In the genomic region with DNA sequence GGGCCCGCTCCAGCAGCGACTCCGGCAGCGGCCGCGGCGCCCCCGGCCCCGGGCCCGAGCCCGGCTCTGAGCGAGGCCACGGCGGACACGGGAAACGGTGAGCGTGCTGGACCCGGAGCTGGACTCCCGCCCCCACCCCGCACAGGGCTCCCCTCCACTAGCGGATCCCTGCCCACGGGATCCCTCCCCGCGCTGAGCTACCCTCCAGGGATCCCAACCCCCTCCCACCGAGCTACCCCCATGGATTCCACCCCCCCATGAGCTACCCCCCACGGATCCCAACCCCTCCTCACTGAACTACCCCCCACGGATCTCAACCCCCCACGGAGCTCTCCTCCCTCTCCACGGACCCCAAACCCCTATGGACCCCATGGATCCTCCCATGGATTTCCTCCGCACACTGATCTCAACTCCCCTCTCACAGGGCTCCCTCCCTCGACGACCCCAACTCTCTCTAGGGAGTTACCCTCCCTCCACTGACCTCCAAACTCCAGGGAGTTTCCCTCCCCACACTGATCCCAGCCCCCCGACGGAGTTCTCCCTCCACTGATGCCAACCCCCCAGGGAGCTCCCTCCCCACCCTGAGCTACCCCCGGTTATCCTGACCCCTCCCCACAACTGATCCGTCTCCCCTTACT, we compare ENCODE assay signal across 10 cellular contexts. TPM values are rescaled to one million over a fixed set of nuclear protein-coding genes. Genes with fewer than 3 reads are reported as not detected.
A peak's percentile ranks its signal among the peaks of the same experiment; 100 is the strongest.
DNase-seq lines count a peak whose midpoint lies in the region; ATAC-seq and TF ChIP-seq lines count a peak whose summit lies in the region.
"Had no signal": no experiment of that assay in that cellular context is flagged by ENCODE, and none has a peak within 500 bp of the region (broad histone marks: within the 10 kb centered on the region; RNA-seq: fewer than 3 reads in every experiment).

No MANE protein-coding gene starts in this region.

- H3K4me3 Mint-ChIP-seq in activated CD4-positive, alpha-beta memory T cell treated with anti-CD3 and anti-CD28 coated beads for 36 hours = peak overlapping the region; percentile 46

- H3K36me3 ChIP-seq in GM23248 (ENCODE audit: low read depth) = no peaks in the 10 kb centered on the region
- no peaks in the 10 kb centered on the region for H3K36me3 ChIP-seq in upper lobe of right lung

- in situ Hi-C loops in GM23248 (cut with MboI) = no loop called here

- H3K27ac Mint-ChIP-seq in activated CD4-positive, alpha-beta memory T cell treated with anti-CD3 and anti-CD28 coated beads for 36 hours = no peak overlapping the region
- H3K27ac Mint-ChIP-seq: activated CD8-positive, alpha-beta memory T cell treated with anti-CD3 and anti-CD28 coated beads, Interleukin-2, amount 10 ng/mL, durations not matched to agents 7 days and 5 days had no signal

- CTCF ChIA-PET in activated CD4-positive, alpha-beta memory T cell treated with anti-CD3 and anti-CD28 coated beads for 36 hours (lab: Charles Lee) = interaction anchor here (1.6 to 2.6 kb wide), 3 partner anchors 10 to 105 kb away, joined by 5 to 17 read pairs (median 8); no protein-coding TSS in a partner anchor

- no peaks in the 10 kb centered on the region for H3K9me3 ChIP-seq in GM23248 (ENCODE audit: low read depth)
- no peaks in the 10 kb centered on the region for H3K9me3 ChIP-seq in upper lobe of right lung

- POLR2A ChIA-PET in activated CD4-positive, alpha-beta memory T cell treated with anti-CD3 and anti-CD28 coated beads for 36 hours (lab: Charles Lee) = no interaction called here

- TF ChIP-seq CTCF in fibroblast of pulmonary artery (IDR thresholded peaks at IDR 0.05; ENCODE audit: low read length, missing control alignments) = no peak
- TF ChIP-seq CTCF in upper lobe of right lung (IDR thresholded peaks at IDR 0.05) = no peak

- no peaks in the 10 kb centered on the region for H3K9me2 ChIP-seq in GM23248 (ENCODE audit: insufficient read depth)

- H2AFZ ChIP-seq in GM23248 = no peak overlapping the region

- H3K4me1 ChIP-seq in GM23248 (ENCODE audit: insufficient read depth) = no peaks in the 10 kb centered on the region
- peaks cover 4% of the 10 kb centered on the region for H3K4me1 ChIP-seq in upper lobe of right lung

- peaks cover 12% of the 10 kb centered on the region; the same call in 1 of the 2 replicates for H3K27me3 ChIP-seq in GM23248 (replicated peaks; ENCODE audit: insufficient read depth)
- peaks cover 20% of the 10 kb centered on the region for H3K27me3 ChIP-seq in upper lobe of right lung

- H3K4me2 ChIP-seq in GM23248 (ENCODE audit: unreplicated experiment) = peak overlapping the region; percentile 20

- H4K20me1 ChIP-seq in GM23248 (ENCODE audit: insufficient read depth) = no peaks in the 10 kb centered on the region

- H3F3A ChIP-seq in GM23248 (ENCODE audit: insufficient read depth) = no peaks in the 10 kb centered on the region; the same call in 1 of the 2 replicates

- DNase-seq in GM23248 (no peak), fibroblast of pulmonary artery (ENCODE audit: low read depth) (no peak), sciatic nerve (ENCODE audit: low spot score) (no peak), upper lobe of right lung (no peak), NCI-H526 (lab: John Stamatoyannopoulos, UW) (no peak)
- DNase-seq in activated CD4-positive, alpha-beta memory T cell treated with anti-CD3 and anti-CD28 coated beads for 36 hours = no peak
- DNase-seq: activated CD8-positive, alpha-beta memory T cell treated with anti-CD3 and anti-CD28 coated beads, Interleukin-2, amount 10 ng/mL, durations not matched to agents 7 days and 5 days; hippocampal formation had no signal

- H3K4me1 Mint-ChIP-seq in activated CD4-positive, alpha-beta memory T cell treated with anti-CD3 and anti-CD28 coated beads for 36 hours (ENCODE audit: low read depth) = peaks cover 6% of the 10 kb centered on the region

- H3K27me3 Mint-ChIP-seq in activated CD4-positive, alpha-beta memory T cell treated with anti-CD3 and anti-CD28 coated beads for 36 hours = peaks cover 31% of the 10 kb centered on the region

- intact Hi-C loops in activated CD4-positive, alpha-beta memory T cell treated with anti-CD3 and anti-CD28 coated beads for 36 hours (cut with micrococcal nuclease) = loop anchor here (5.0 kb wide), 1 partner anchor 35 kb away; no protein-coding TSS in a partner anchor
- intact Hi-C loops in sciatic nerve (cut with DNase I) = no loop called here
- intact Hi-C loops in upper lobe of right lung (cut with DNase I) = no loop called here

- no peak overlapping the region for H3K27ac ChIP-seq in GM23248
- no peak overlapping the region for H3K27ac ChIP-seq in upper lobe of right lung

- ATAC-seq in sciatic nerve (peak; percentile 7), upper lobe of right lung (no peak), HG03378 (IDR thresholded peaks at IDR 0.05; ENCODE audit: unreplicated experiment) (no peak), HG03571 (IDR thresholded peaks at IDR 0.05; ENCODE audit: unreplicated experiment) (no peak)

- no peak overlapping the region for H3K4me3 ChIP-seq in GM23248
- peak overlapping the region; percentile 42 for H3K4me3 ChIP-seq in fibroblast of pulmonary artery (replicated peaks; ENCODE audit: low read depth, low read length)
- no peak overlapping the region for H3K4me3 ChIP-seq in upper lobe of right lung

- H3K36me3 Mint-ChIP-seq in activated CD4-positive, alpha-beta memory T cell treated with anti-CD3 and anti-CD28 coated beads for 36 hours = no peaks in the 10 kb centered on the region
- H3K36me3 Mint-ChIP-seq: activated CD8-positive, alpha-beta memory T cell treated with anti-CD3 and anti-CD28 coated beads, Interleukin-2, amount 10 ng/mL, durations not matched to agents 7 days and 5 days had no signal

- H3K9ac ChIP-seq in GM23248 = no peak overlapping the region

- no peaks in the 10 kb centered on the region for H3K9me3 Mint-ChIP-seq in activated CD4-positive, alpha-beta memory T cell treated with anti-CD3 and anti-CD28 coated beads for 36 hours

- 2 to 3% methylated on average over 9 to 17 of the region's 36 CpGs for WGBS in GM23248 (ENCODE audit: low coverage in 1 of 2, low lambda C conversion rate in 2 of 2, missing lambda C conversion rate in 2 of 2), 2 experiments

- H3K79me2 ChIP-seq in GM23248 (ENCODE audit: insufficient read depth) = no peaks in the 10 kb centered on the region

RNA-seq across cellular contexts. Expression of a gene that starts 20.6 kb away (rescaled TPM):
- 79.5 and 96.5 TPM in 2 replicates for total RNA-seq in GM23248 (2014; rRNA removed; shearing (Covaris generic))
- 1,542 and 1,564 TPM in 2 replicates for polyA plus RNA-seq in GM23248 (2016; fragmentation: Nextera tagmentation; extraction: Ambion mirVana)
- total RNA-seq in activated CD4-positive, alpha-beta memory T cell treated with anti-CD3 and anti-CD28 coated beads for 36 hours = 100 to 1,000 TPM; 119 to 127 TPM
- total RNA-seq in sciatic nerve (415 TPM), upper lobe of right lung (494 TPM)
